8 cellular contexts compared by ENCODE assay signal in genomic region chr11:121236115-121237001, GRCh38. TPM values are rescaled to one million over a fixed set of nuclear protein-coding genes. Genes with fewer than 3 reads are reported as not detected.
DNase-seq lines count a peak whose midpoint lies in the region; ATAC-seq and TF ChIP-seq lines count a peak whose summit lies in the region.

No MANE protein-coding gene starts in this region.

- peaks cover 52% of the 10 kb centered on the region for H3K4me1 Mint-ChIP-seq in endodermal cell

- DNase-seq in GM03348 (ENCODE audit: low spot score) (peak; percentile 37), endodermal cell (peak; percentile 62), middle frontal gyrus (ENCODE audit: extremely low spot score, low spot score) (no peak), NOMO-1 treated with DMSO at 0.1 percent for 48 hours (lab: John Stamatoyannopoulos, UW; ENCODE audit: unreplicated experiment) (no peak), C1 segment of cervical spinal cord (lab: John Stamatoyannopoulos, UW) (no peak), NCI-H128 (lab: John Stamatoyannopoulos, UW; ENCODE audit: unreplicated experiment) (no peak)

- peaks cover 5% of the 10 kb centered on the region for H3K9me3 Mint-ChIP-seq in endodermal cell

- no peaks in the 10 kb centered on the region for H3K27me3 Mint-ChIP-seq in endodermal cell (ENCODE audit: insufficient read depth)

- no peak overlapping the region for H3K4me3 Mint-ChIP-seq in endodermal cell

- H3K27ac ChIP-seq in endodermal cell (ENCODE audit: low read depth, low read length), result peak overlapping the region; percentile 99

- ATAC-seq in GM21515 (IDR thresholded peaks at IDR 0.05; ENCODE audit: unreplicated experiment), result peak; percentile 71
- peak; percentile 58 for ATAC-seq in HG03571 (IDR thresholded peaks at IDR 0.05; ENCODE audit: unreplicated experiment)

- 41 to 56% methylated on average over 13 to 15 of the region's 15 CpGs for WGBS in endodermal cell (ENCODE audit: insufficient coverage in 1 of 2, insufficient read length in 1 of 2), 2 experiments

- H3K27ac Mint-ChIP-seq in endodermal cell, result peak overlapping the region; percentile 17

- no peaks in the 10 kb centered on the region for H3K9me3 ChIP-seq in endodermal cell (ENCODE audit: control insufficient read depth, low read length)

- H3K36me3 ChIP-seq in endodermal cell (ENCODE audit: control insufficient read depth, insufficient read depth, low read length), result no peaks in the 10 kb centered on the region

- H3K4me3 ChIP-seq in endodermal cell (ENCODE audit: low read length), result no peak overlapping the region

- TF ChIP-seq CTCF in endodermal cell (conservative IDR thresholded peaks at IDR 0.05), result no peak

- no peak overlapping the region for H3K9ac ChIP-seq in endodermal cell (ENCODE audit: extremely low read depth, low read length, poor library complexity, severe bottlenecking)

- peaks cover 16% of the 10 kb centered on the region for H3K4me1 ChIP-seq in endodermal cell (ENCODE audit: control insufficient read depth, insufficient read depth, low read length)

- H3K27me3 ChIP-seq in endodermal cell (ENCODE audit: control insufficient read depth, insufficient read depth, low read length, poor library complexity, severe bottlenecking), result no peaks in the 10 kb centered on the region

- no peaks in the 10 kb centered on the region for H3K36me3 Mint-ChIP-seq in endodermal cell (ENCODE audit: low read depth)

RNA-seq across cellular contexts. Expression of gene SC5D, which starts 56.2 kb away (rescaled TPM):
- 10 to 100 TPM; 66.0 to 70.9 TPM for total RNA-seq in endodermal cell
- 183 TPM for polyA plus RNA-seq in endodermal cell (2013, experiment 1 of 2)
- 180 TPM for polyA plus RNA-seq in endodermal cell (2013, experiment 2 of 2)

Comparison
In these comparisons a context has a peak if more than half of its experiments do, and no peak if none do; other contexts are left out.
1. DNase-seq: peak in GM03348 (single experiment) and endodermal cell (single experiment); none in middle frontal gyrus (single experiment), NOMO-1 treated with DMSO at 0.1 percent for 48 hours (single experiment), C1 segment of cervical spinal cord (0 of 14) and NCI-H128 (single experiment).